40 cellular contexts compared by ENCODE assay signal in genomic region chr11:56751480-56751879, GRCh38. TPM values are rescaled to one million over a fixed set of nuclear protein-coding genes. Genes with fewer than 3 reads are reported as not detected.
"Had no signal": no experiment of that assay in that cellular context is flagged by ENCODE, and none has a peak within 500 bp of the region (broad histone marks: within the 10 kb centered on the region; RNA-seq: fewer than 3 reads in every experiment).

No MANE protein-coding gene starts in this region.

- H3K27ac Mint-ChIP-seq: activated B cell treated with CpG ODN at 0.5 μM for 24 hours; activated CD4-positive, alpha-beta memory T cell treated with anti-CD3 and anti-CD28 coated beads for 36 hours; activated CD4-positive, alpha-beta T cell treated with anti-CD3 and anti-CD28 coated beads, Interleukin-2, amount 10 ng/mL, durations not matched to agents 24 days and 14 days; activated CD8-positive, alpha-beta T cell treated with anti-CD3 and anti-CD28 coated beads for 36 hours; activated naive CD4-positive, alpha-beta T cell treated with anti-CD3 and anti-CD28 coated beads for 36 hours; activated naive CD4-positive, alpha-beta T cell treated with anti-CD3 and anti-CD28 coated beads, Interleukin-2, amount 50 U/mL, for 72 hours; activated naive CD8-positive, alpha-beta T cell treated with anti-CD3 and anti-CD28 coated beads for 36 hours; activated T-cell treated with anti-CD3 and anti-CD28 coated beads, Interleukin-2, amount 50 U/mL, for 72 hours; activated T-helper 1 cell treated with anti-CD3 and anti-CD28 coated beads, Interleukin-12 subunit alpha, Interleukin-12 subunit beta, Interleukin-2, Interleukin-4 antibody, amounts not matched to agents 30 ng/mL and 10 ng/mL and 1 ng/mL, durations not matched to agents 14 hours and 24 hours and 36 hours; activated T-helper 17 cell treated with anti-CD3 and anti-CD28 coated beads, Interleukin-2, amount 50 U/mL, for 72 hours; T-helper 1 cell treated with Interleukin-12 subunit alpha and Interleukin-12 subunit beta and Interleukin-4 antibody, amounts not matched to agents 30 μg/mL and 1 μg/mL, for 36 hours; T-helper 2 cell treated with Interferon-gamma antibody and Interleukin-4, amounts not matched to agents 5 μg/mL and 100 μg/mL, for 36 hours had no signal

- H3K27me3 ChIP-seq: adrenal gland, body of pancreas, brain microvascular endothelial cell, breast epithelium had no signal

- H3K4me1 Mint-ChIP-seq: activated B cell treated with CpG ODN at 0.5 μM for 24 hours; activated CD4-positive, alpha-beta T cell treated with anti-CD3 and anti-CD28 coated beads, Interleukin-2, amount 10 ng/mL, durations not matched to agents 24 days and 14 days; activated naive CD8-positive, alpha-beta T cell treated with anti-CD3 and anti-CD28 coated beads for 36 hours; activated T-helper 17 cell treated with anti-CD3 and anti-CD28 coated beads, Interleukin-2, amount 50 U/mL, for 72 hours had no signal

- H3K4me3 ChIP-seq: adrenal gland, body of pancreas, breast epithelium had no signal

- H3K4me1 ChIP-seq: adrenal gland, body of pancreas, breast epithelium had no signal

- ATAC-seq: activated CD8-positive, alpha-beta T cell treated with anti-CD3 and anti-CD28 coated beads for 36 hours; activated naive CD4-positive, alpha-beta T cell treated with anti-CD3 and anti-CD28 coated beads, Interleukin-2, amount 50 U/mL, for 72 hours; activated T-cell treated with anti-CD3 and anti-CD28 coated beads, Interleukin-2, amount 50 U/mL, for 4 hours; activated T-cell treated with anti-CD3 and anti-CD28 coated beads, Interleukin-2, amount 50 U/mL, for 72 hours; activated T-helper 17 cell treated with anti-CD3 and anti-CD28 coated beads, Interleukin-2, amount 50 U/mL, for 72 hours; body of pancreas had no signal

- H3K27me3 Mint-ChIP-seq: activated B cell treated with CpG ODN at 0.5 μM for 24 hours; activated CD4-positive, alpha-beta memory T cell treated with anti-CD3 and anti-CD28 coated beads for 36 hours; activated CD4-positive, alpha-beta T cell treated with anti-CD3 and anti-CD28 coated beads, Interleukin-2, amount 10 ng/mL, durations not matched to agents 24 days and 14 days; activated CD8-positive, alpha-beta T cell treated with anti-CD3 and anti-CD28 coated beads for 36 hours; activated naive CD8-positive, alpha-beta T cell treated with anti-CD3 and anti-CD28 coated beads for 36 hours; activated T-helper 17 cell treated with anti-CD3 and anti-CD28 coated beads, Interleukin-2, amount 50 U/mL, for 72 hours had no signal

- FAIRE-seq: astrocyte, TTC549 had no signal

- H3K9me3 ChIP-seq: adrenal gland, body of pancreas, breast epithelium had no signal

- H3K27ac ChIP-seq: adrenal gland, body of pancreas, brain microvascular endothelial cell, breast epithelium, VCaP had no signal

- H3K36me3 ChIP-seq: adrenal gland, brain microvascular endothelial cell, breast epithelium had no signal

- DNase-seq: activated B cell treated with CpG ODN at 0.5 μM for 24 hours; activated CD4-positive, alpha-beta memory T cell treated with anti-CD3 and anti-CD28 coated beads for 36 hours; activated CD4-positive, alpha-beta T cell treated with anti-CD3 and anti-CD28 coated beads for 4 hours; activated CD4-positive, alpha-beta T cell treated with anti-CD3 and anti-CD28 coated beads, Interleukin-2, amount 10 ng/mL, durations not matched to agents 24 days and 14 days; activated CD4-positive, alpha-beta T cell treated with anti-CD3 and anti-CD28 coated beads, Interleukin-2, amount 50 U/mL, for 1 hour; activated CD4-positive, alpha-beta T cell treated with anti-CD3 and anti-CD28 coated beads, Interleukin-2, amount 50 U/mL, for 4 hours; activated CD4-positive, CD25-positive, alpha-beta regulatory T cell treated with anti-CD3 and anti-CD28 coated beads, Interleukin-2, amount 50 U/mL, for 72 hours; activated CD8-positive, alpha-beta memory T cell treated with anti-CD3 and anti-CD28 coated beads, Interleukin-2, amount 50 U/mL, for 4 hours; activated CD8-positive, alpha-beta T cell treated with anti-CD3 and anti-CD28 coated beads for 36 hours; activated effector memory CD4-positive, alpha-beta T cell treated with anti-CD3 and anti-CD28 coated beads, Interleukin-2, amount 50 U/mL, for 16 hours; activated gamma-delta T cell treated with Interleukin-2 at 50 U/mL for 16 hours; activated naive CD4-positive, alpha-beta T cell; activated naive CD4-positive, alpha-beta T cell treated with anti-CD3 and anti-CD28 coated beads for 36 hours; activated naive CD4-positive, alpha-beta T cell treated with anti-CD3 and anti-CD28 coated beads, Interleukin-2, amount 50 U/mL, for 16 hours; activated naive CD8-positive, alpha-beta T cell treated with anti-CD3 and anti-CD28 coated beads for 36 hours; activated T-cell treated with anti-CD3 and anti-CD28 coated beads for 4 hours; activated T-cell treated with anti-CD3 and anti-CD28 coated beads, Interleukin-2, amount 50 U/mL, for 1 hour; activated T-cell treated with anti-CD3 and anti-CD28 coated beads, Interleukin-2, amount 50 U/mL, for 4 hours; activated T-cell treated with anti-CD3 and anti-CD28 coated beads, Interleukin-2, amount 50 U/mL, for 72 hours; adrenal gland; amniotic stem cell; aorta; body of pancreas; brain microvascular endothelial cell; central memory CD4-positive, alpha-beta T cell; T-helper 1 cell; T-helper 2 cell; T-helper 9 cell had no signal

- H3K9me3 Mint-ChIP-seq: activated naive CD8-positive, alpha-beta T cell treated with anti-CD3 and anti-CD28 coated beads for 36 hours had no signal

- H3K36me3 Mint-ChIP-seq: activated CD4-positive, alpha-beta memory T cell treated with anti-CD3 and anti-CD28 coated beads for 36 hours; activated naive CD4-positive, alpha-beta T cell treated with anti-CD3 and anti-CD28 coated beads, Interleukin-2, amount 50 U/mL, for 72 hours; activated naive CD8-positive, alpha-beta T cell treated with anti-CD3 and anti-CD28 coated beads for 36 hours had no signal

- H3K4me3 Mint-ChIP-seq: activated B cell treated with CpG ODN at 0.5 μM for 24 hours; activated CD4-positive, alpha-beta memory T cell treated with anti-CD3 and anti-CD28 coated beads for 36 hours; activated CD4-positive, alpha-beta T cell treated with anti-CD3 and anti-CD28 coated beads, Interleukin-2, amount 10 ng/mL, durations not matched to agents 24 days and 14 days; activated CD8-positive, alpha-beta T cell treated with anti-CD3 and anti-CD28 coated beads for 36 hours; activated naive CD4-positive, alpha-beta T cell treated with anti-CD3 and anti-CD28 coated beads for 36 hours; activated naive CD8-positive, alpha-beta T cell treated with anti-CD3 and anti-CD28 coated beads for 36 hours; activated T-cell treated with anti-CD3 and anti-CD28 coated beads, Interleukin-2, amount 50 U/mL, for 4 hours; activated T-cell treated with anti-CD3 and anti-CD28 coated beads, Interleukin-2, amount 50 U/mL, for 72 hours; activated T-helper 1 cell treated with anti-CD3 and anti-CD28 coated beads, Interleukin-12 subunit alpha, Interleukin-12 subunit beta, Interleukin-2, Interleukin-4 antibody, amounts not matched to agents 30 ng/mL and 10 ng/mL and 1 ng/mL, durations not matched to agents 14 hours and 24 hours and 36 hours; activated T-helper 17 cell treated with anti-CD3 and anti-CD28 coated beads, Interleukin-2, amount 50 U/mL, for 72 hours; T-helper 1 cell treated with Interleukin-12 subunit alpha and Interleukin-12 subunit beta and Interleukin-4 antibody, amounts not matched to agents 30 μg/mL and 1 μg/mL, for 36 hours; T-helper 2 cell treated with Interferon-gamma antibody and Interleukin-4, amounts not matched to agents 5 μg/mL and 100 μg/mL, for 36 hours had no signal

RNA-seq across cellular contexts. Expression of gene OR9G4, which starts 3.0 kb away (rescaled TPM):
- total RNA-seq: activated B cell treated with CpG ODN at 0.5 μM for 24 hours; activated CD4-positive, alpha-beta memory T cell treated with anti-CD3 and anti-CD28 coated beads for 36 hours; activated CD4-positive, alpha-beta T cell treated with anti-CD3 and anti-CD28 coated beads, Interleukin-2, amount 10 ng/mL, durations not matched to agents 24 days and 14 days; activated CD8-positive, alpha-beta memory T cell treated with anti-CD3 and anti-CD28 coated beads for 36 hours; activated CD8-positive, alpha-beta T cell treated with anti-CD3 and anti-CD28 coated beads for 36 hours; activated naive CD4-positive, alpha-beta T cell treated with anti-CD3 and anti-CD28 coated beads for 36 hours; activated naive CD4-positive, alpha-beta T cell treated with anti-CD3 and anti-CD28 coated beads, Interleukin-2, amount 50 U/mL, for 72 hours; activated naive CD8-positive, alpha-beta T cell treated with anti-CD3 and anti-CD28 coated beads for 36 hours; activated T-cell treated with anti-CD3 and anti-CD28 coated beads, Interleukin-2, amount 50 U/mL, for 4 hours; activated T-cell treated with anti-CD3 and anti-CD28 coated beads, Interleukin-2, amount 50 U/mL, for 72 hours; activated T-helper 1 cell treated with anti-CD3 and anti-CD28 coated beads, Interleukin-12 subunit alpha, Interleukin-12 subunit beta, Interleukin-2, Interleukin-4 antibody, amounts not matched to agents 30 ng/mL and 10 ng/mL and 1 ng/mL, durations not matched to agents 14 hours and 24 hours and 36 hours; activated T-helper 17 cell treated with anti-CD3 and anti-CD28 coated beads, Interleukin-2, amount 50 U/mL, for 72 hours; adrenal gland; aorta; astrocyte; body of pancreas; breast epithelium; cardiac septum; cerebellum had no signal
- polyA plus RNA-seq: adrenal gland, aorta had no signal

RNA-seq across cellular contexts. Expression of gene OR9G1, which starts 52.6 kb away (rescaled TPM):
- total RNA-seq: activated B cell treated with CpG ODN at 0.5 μM for 24 hours; activated CD4-positive, alpha-beta memory T cell treated with anti-CD3 and anti-CD28 coated beads for 36 hours; activated CD4-positive, alpha-beta T cell treated with anti-CD3 and anti-CD28 coated beads, Interleukin-2, amount 10 ng/mL, durations not matched to agents 24 days and 14 days; activated CD8-positive, alpha-beta memory T cell treated with anti-CD3 and anti-CD28 coated beads for 36 hours; activated CD8-positive, alpha-beta T cell treated with anti-CD3 and anti-CD28 coated beads for 36 hours; activated naive CD4-positive, alpha-beta T cell treated with anti-CD3 and anti-CD28 coated beads for 36 hours; activated naive CD4-positive, alpha-beta T cell treated with anti-CD3 and anti-CD28 coated beads, Interleukin-2, amount 50 U/mL, for 72 hours; activated naive CD8-positive, alpha-beta T cell treated with anti-CD3 and anti-CD28 coated beads for 36 hours; activated T-cell treated with anti-CD3 and anti-CD28 coated beads, Interleukin-2, amount 50 U/mL, for 4 hours; activated T-cell treated with anti-CD3 and anti-CD28 coated beads, Interleukin-2, amount 50 U/mL, for 72 hours; activated T-helper 1 cell treated with anti-CD3 and anti-CD28 coated beads, Interleukin-12 subunit alpha, Interleukin-12 subunit beta, Interleukin-2, Interleukin-4 antibody, amounts not matched to agents 30 ng/mL and 10 ng/mL and 1 ng/mL, durations not matched to agents 14 hours and 24 hours and 36 hours; activated T-helper 17 cell treated with anti-CD3 and anti-CD28 coated beads, Interleukin-2, amount 50 U/mL, for 72 hours; adrenal gland; aorta; astrocyte; body of pancreas; breast epithelium; cardiac septum; cerebellum had no signal
- polyA plus RNA-seq: adrenal gland, aorta had no signal
